In the genomic region with DNA sequence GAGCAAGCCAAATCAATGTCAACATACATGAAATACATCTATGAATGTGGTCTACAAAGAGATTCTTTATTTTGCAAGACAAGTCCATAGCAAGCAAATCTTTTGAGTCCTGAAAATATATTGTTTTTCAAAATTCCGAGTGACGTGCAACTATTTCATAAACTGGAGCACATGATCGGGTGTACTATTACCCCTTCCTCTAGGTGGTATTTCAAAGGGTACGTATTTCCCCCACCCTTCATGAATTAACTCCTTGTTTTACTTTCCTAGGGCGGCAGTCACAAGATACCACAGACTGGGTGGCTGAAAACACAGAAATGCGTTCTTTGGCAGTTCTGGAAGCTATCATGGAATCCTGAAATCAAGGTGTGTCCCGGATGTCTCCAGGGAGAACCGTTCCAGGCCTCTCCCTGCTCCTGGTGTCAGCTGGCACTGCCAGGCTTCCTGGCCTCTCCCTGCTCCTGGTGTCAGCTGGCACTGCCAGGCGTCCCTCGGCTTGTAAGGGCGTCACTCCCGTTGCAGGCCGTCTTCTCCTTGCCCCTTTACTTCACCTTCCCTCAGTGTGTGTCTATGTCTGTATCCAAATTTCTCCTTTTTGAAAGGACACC, we compare ENCODE assay signal across 22 cellular contexts. TPM values are rescaled to one million over a fixed set of nuclear protein-coding genes. Genes with fewer than 3 reads are reported as not detected.
DNase-seq lines count a peak whose midpoint lies in the region; ATAC-seq and TF ChIP-seq lines count a peak whose summit lies in the region.
"Had no signal": no experiment of that assay in that cellular context is flagged by ENCODE, and none has a peak within 500 bp of the region (broad histone marks: within the 10 kb centered on the region; RNA-seq: fewer than 3 reads in every experiment).

No MANE protein-coding gene starts in this region.

- no peaks in the 10 kb centered on the region for H4K20me1 ChIP-seq in H9 (ENCODE audit: control insufficient read depth, insufficient read depth, insufficient read length)

- in situ Hi-C loops in ACHN (cut with HindIII; ENCODE audit: low pct_ligation_motif_present, low pct_unique_long_range_greater_than_20kb, low sequenced_read_pairs): no loop called here

- H3K79me1 ChIP-seq in H9 (ENCODE audit: insufficient read depth, low read depth, low read length, poor library complexity, severe bottlenecking): no peaks in the 10 kb centered on the region

- H3K27me3 ChIP-seq in H9 (ENCODE audit: insufficient read depth, low read length): no peaks in the 10 kb centered on the region; the same call in 1 of the 2 replicates
- peaks cover 8% of the 10 kb centered on the region for H3K27me3 ChIP-seq in iPS-18a (ENCODE audit: control insufficient read depth, insufficient read depth, low read length)

- peaks cover 0 to 6% of the 10 kb centered on the region in 2 experiments; a peak in 3 of 5 replicates for H3K9me3 Mint-ChIP-seq in H9
- H3K9me3 Mint-ChIP-seq: activated CD4-positive, alpha-beta memory T cell treated with anti-CD3 and anti-CD28 coated beads, Interleukin-2, amount 10 ng/mL, durations not matched to agents 7 days and 5 days; T-helper 2 cell treated with Interferon-gamma antibody and Interleukin-4, amounts not matched to agents 5 μg/mL and 100 μg/mL, for 36 hours had no signal

- DNase-seq in H9: no peak
- peak; percentile 55 for DNase-seq in SW480 (ENCODE audit: low spot score)
- peak; percentile 35 for DNase-seq in posterior vena cava (ENCODE audit: low spot score)
- no peak for DNase-seq in ACHN
- DNase-seq in Ammon's horn (ENCODE audit: low spot score): no peak
- DNase-seq: activated B cell treated with CpG ODN at 0.5 μM for 24 hours; activated CD4-positive, alpha-beta memory T cell treated with anti-CD3 and anti-CD28 coated beads, Interleukin-2, amount 10 ng/mL, durations not matched to agents 7 days and 5 days; activated naive CD4-positive, alpha-beta T cell treated with anti-CD3 and anti-CD28 coated beads, Interleukin-2, amount 50 U/mL, for 16 hours; activated T-cell treated with anti-CD3 and anti-CD28 coated beads, Interleukin-2, amount 50 U/mL, for 24 hours; CD4-positive, CD25-positive, alpha-beta regulatory T cell; effector CD4-positive, alpha-beta T cell; heart left ventricle; islet precursor cell; SIG-M5; stimulated activated CD4-positive, alpha-beta T cell treated with anti-CD3 and anti-CD28 coated beads, Interleukin-12 subunit alpha, Interleukin-12 subunit beta, amount 100 ng/mL, for 4 hours had no signal

- H2BK5ac ChIP-seq in H9 (ENCODE audit: insufficient read length, low read length): no peak overlapping the region

- H3K36me3 ChIP-seq in iPS-18a (ENCODE audit: control insufficient read depth, low read depth, low read length): no peaks in the 10 kb centered on the region
- H3K36me3 ChIP-seq: heart left ventricle had no signal

- peaks cover 0 to 4% (median 0%) of the 10 kb centered on the region in 3 experiments; a peak in 3 of 7 replicates for H3K36me3 Mint-ChIP-seq in H9 (ENCODE audit: insufficient read depth in 1 of 3, low read depth in 3 of 3)

- intact Hi-C loops in posterior vena cava (cut with DNase I): no loop called here

- H3K79me2 ChIP-seq in H9 (ENCODE audit: insufficient read depth, low read length): no peaks in the 10 kb centered on the region

- no peak overlapping the region for H3T11ph ChIP-seq in H9 (ENCODE audit: low read length)

- peaks cover 42 to 59% of the 10 kb centered on the region in 2 experiments for H3K4me1 Mint-ChIP-seq in H9
- H3K4me1 Mint-ChIP-seq: activated B cell treated with CpG ODN at 0.5 μM for 24 hours, memory B cell had no signal

- H3K9me3 ChIP-seq in H9 (ENCODE audit: control insufficient read depth, low read depth, low read length) (no peaks in the 10 kb centered on the region), iPS-18a (ENCODE audit: control insufficient read depth, low read depth, low read length) (no peaks in the 10 kb centered on the region)

- H4K5ac ChIP-seq in H9 (ENCODE audit: insufficient read length, low read depth, low read length): no peak overlapping the region

- H3K27ac ChIP-seq in H9 (ENCODE audit: insufficient read length, low read depth, low read length): no peak overlapping the region
- H3K27ac ChIP-seq in iPS-18a (ENCODE audit: low read length): no peak overlapping the region
- H3K27ac ChIP-seq: heart left ventricle had no signal

- H3K4me3 ChIP-seq in iPS-18a (ENCODE audit: low read length): peak overlapping the region; percentile 41
- H3K4me3 ChIP-seq: heart left ventricle had no signal

- no peak overlapping the region for H4K91ac ChIP-seq in H9 (ENCODE audit: insufficient read length, low read depth, low read length)

- H3K27me3 Mint-ChIP-seq in H9 (ENCODE audit: low read depth): peaks cover 5% of the 10 kb centered on the region

- no peak for ATAC-seq in HG03108 (IDR thresholded peaks at IDR 0.05; ENCODE audit: unreplicated experiment)
- ATAC-seq in GM18909 (IDR thresholded peaks at IDR 0.05; ENCODE audit: poor library complexity, unreplicated experiment): no peak
- ATAC-seq: heart left ventricle had no signal

- peak overlapping the region; percentile 60 for H3K4me2 ChIP-seq in H9 (ENCODE audit: insufficient read depth, insufficient read length, low read length)

- H3K4me3 Mint-ChIP-seq in H9: peak overlapping the region in 1 of 2 experiments; percentile 78; a peak in 2 of 5 replicates
- H3K4me3 Mint-ChIP-seq: activated B cell treated with CpG ODN at 0.5 μM for 24 hours; activated CD4-positive, alpha-beta memory T cell treated with anti-CD3 and anti-CD28 coated beads, Interleukin-2, amount 10 ng/mL, durations not matched to agents 7 days and 5 days; activated T-cell treated with anti-CD3 and anti-CD28 coated beads, Interleukin-2, amount 50 U/mL, for 24 hours; CD4-positive, CD25-positive, alpha-beta regulatory T cell; memory B cell; T-helper 2 cell treated with Interferon-gamma antibody and Interleukin-4, amounts not matched to agents 5 μg/mL and 100 μg/mL, for 36 hours had no signal

- H3K18ac ChIP-seq in H9 (ENCODE audit: insufficient read length, low read depth, low read length): no peak overlapping the region

- no peak overlapping the region for H2BK20ac ChIP-seq in H9 (ENCODE audit: low read depth, low read length, poor library complexity, severe bottlenecking)

- H3K23ac ChIP-seq in H9 (ENCODE audit: insufficient read length, low read depth, low read length): no peak overlapping the region

- no peak overlapping the region for H3K27ac Mint-ChIP-seq in H9
- H3K27ac Mint-ChIP-seq: activated B cell treated with CpG ODN at 0.5 μM for 24 hours; activated CD4-positive, alpha-beta memory T cell treated with anti-CD3 and anti-CD28 coated beads, Interleukin-2, amount 10 ng/mL, durations not matched to agents 7 days and 5 days; activated T-cell treated with anti-CD3 and anti-CD28 coated beads, Interleukin-2, amount 50 U/mL, for 24 hours; CD4-positive, CD25-positive, alpha-beta regulatory T cell; memory B cell; T-helper 2 cell treated with Interferon-gamma antibody and Interleukin-4, amounts not matched to agents 5 μg/mL and 100 μg/mL, for 36 hours had no signal

- H2AFZ ChIP-seq in H9 (ENCODE audit: low read length): no peak overlapping the region

- WGBS in H9 (ENCODE audit: extremely low coverage, insufficient read length, low lambda C conversion rate): no CpG with 5 or more reads among the region's 13 CpGs

- no peak overlapping the region for H3K4ac ChIP-seq in H9 (ENCODE audit: low read depth, low read length)

- peaks cover 3% of the 10 kb centered on the region for H3K23me2 ChIP-seq in H9 (ENCODE audit: insufficient read length, low read depth, low read length, poor library complexity, severe bottlenecking)

- peaks cover 8% of the 10 kb centered on the region; the same call in 1 of the 2 replicates for H3K4me1 ChIP-seq in H9 (ENCODE audit: insufficient read depth, low read length)
- peaks cover 16% of the 10 kb centered on the region for H3K4me1 ChIP-seq in iPS-18a (ENCODE audit: control insufficient read depth, low read depth, low read length)
- H3K4me1 ChIP-seq: heart left ventricle had no signal

- H4K8ac ChIP-seq in H9 (replicated peaks; ENCODE audit: insufficient read length, low read depth, low read length): no peak overlapping the region

- H2BK120ac ChIP-seq in H9 (ENCODE audit: low read depth, low read length, poor library complexity, severe bottlenecking): no peak overlapping the region

- H3K14ac ChIP-seq in H9 (ENCODE audit: insufficient read depth, low read length): no peak overlapping the region

- no peak overlapping the region for H3K9ac ChIP-seq in H9 (ENCODE audit: extremely low read depth, insufficient read length, low read length)
- H3K9ac ChIP-seq in iPS-18a (ENCODE audit: low read length): no peak overlapping the region

- no peak overlapping the region for H3K56ac ChIP-seq in H9 (ENCODE audit: insufficient read length, low read depth, low read length)

- no peak overlapping the region for H2BK12ac ChIP-seq in H9 (ENCODE audit: insufficient read length, low read depth, low read length)

- H2AK5ac ChIP-seq in H9 (ENCODE audit: insufficient read length, low read length): no peak overlapping the region

- H2BK15ac ChIP-seq in H9 (ENCODE audit: low read depth, low read length): no peak overlapping the region

- TF ChIP-seq CTCF in H9 (conservative IDR thresholded peaks at IDR 0.05): no peak

RNA-seq across cellular contexts. Expression of gene RIPK4, which starts 55.3 kb away (rescaled TPM):
- total RNA-seq in H9 (2021) (2.9 and 3.6 TPM in 2 replicates), posterior vena cava (1 to 10 TPM in 1 of 2 donors, under 1 TPM in 1; 0.69 to 1.0 TPM)
- total RNA-seq: activated CD4-positive, alpha-beta memory T cell treated with anti-CD3 and anti-CD28 coated beads, Interleukin-2, amount 10 ng/mL, durations not matched to agents 7 days and 5 days; LHCN-M2; temporal lobe had no signal

Comparison
In these comparisons a context has a peak if more than half of its experiments do, and no peak if none do; other contexts are left out.
1. DNase-seq: peak in SW480 (single experiment) and posterior vena cava (single experiment); none in H9 (single experiment), ACHN (single experiment) and Ammon's horn (single experiment).